In genomic region chr9:121584421-121584820, GRCh38 we compare ENCODE assay signal across 22 cellular contexts.
"Had no signal": no experiment of that assay in that cellular context is flagged by ENCODE, and none has a peak within 500 bp of the region (broad histone marks: within the 10 kb centered on the region; RNA-seq: fewer than 3 reads in every experiment).

No MANE protein-coding gene starts in this region.

- H3K4me3 Mint-ChIP-seq: activated CD8-positive, alpha-beta T cell treated with anti-CD3 and anti-CD28 coated beads, Interleukin-2, amount 10 ng/mL, durations not matched to agents 7 days and 5 days; T-helper 17 cell; WTC11 had no signal

- H3K27ac Mint-ChIP-seq: activated CD8-positive, alpha-beta T cell treated with anti-CD3 and anti-CD28 coated beads, Interleukin-2, amount 10 ng/mL, durations not matched to agents 7 days and 5 days; T-helper 17 cell; WTC11 had no signal

- ATAC-seq: activated CD8-positive, alpha-beta T cell treated with anti-CD3 and anti-CD28 coated beads, Interleukin-2, amount 10 ng/mL, durations not matched to agents 7 days and 5 days; T-helper 17 cell; WTC11 had no signal

- FAIRE-seq: bronchial epithelial cell had no signal

- H3K36me3 Mint-ChIP-seq: WTC11 had no signal

- DNase-seq: activated CD4-positive, alpha-beta T cell treated with anti-CD3 and anti-CD28 coated beads for 48 hours; activated CD4-positive, alpha-beta T cell treated with anti-CD3 and anti-CD28 coated beads, Interleukin-2, amount 50 U/mL, for 4 hours; activated CD4-positive, CD25-positive, alpha-beta regulatory T cell treated with anti-CD3 and anti-CD28 coated beads, Interleukin-2, amount 50 U/mL, for 72 hours; activated CD8-positive, alpha-beta memory T cell treated with anti-CD3 and anti-CD28 coated beads, Interleukin-2, amount 50 U/mL, for 48 hours; activated CD8-positive, alpha-beta T cell treated with anti-CD3 and anti-CD28 coated beads, Interleukin-2, amount 10 ng/mL, durations not matched to agents 7 days and 5 days; activated naive CD4-positive, alpha-beta T cell treated with anti-CD3 and anti-CD28 coated beads, Interleukin-2, amount 50 U/mL, for 16 hours; activated T-cell treated with anti-CD3 and anti-CD28 coated beads, Interleukin-2, amount 50 U/mL, for 1 hour; aorta; Kasumi-1; KBM-7; NCI-H1048; NCI-H146; NCI-H187 treated with DMSO at 0.1 percent for 48 hours; NCI-H2171; NCI-H2227 treated with DMSO at 0.1 percent for 48 hours; NCI-H526 treated with DMSO at 0.1 percent for 48 hours; NCI-H82; SIG-M5; T-helper 17 cell; T-helper 9 cell had no signal

- H3K9me3 Mint-ChIP-seq: WTC11 had no signal
